ENCODE assay signal across 9 cellular contexts in genomic region chr19:55305491-55305890, GRCh38. TPM values are rescaled to one million over a fixed set of nuclear protein-coding genes. Genes with fewer than 3 reads are reported as not detected.
DNase-seq lines count a peak whose midpoint lies in the region; ATAC-seq, FAIRE-seq and TF ChIP-seq lines count a peak whose summit lies in the region.
"Had no signal": no experiment of that assay in that cellular context is flagged by ENCODE, and none has a peak within 500 bp of the region (broad histone marks: within the 10 kb centered on the region; RNA-seq: fewer than 3 reads in every experiment).

No MANE protein-coding gene starts in this region.

- no peaks in the 10 kb centered on the region for H3K9me3 Mint-ChIP-seq in activated T-helper 2 cell treated with anti-CD3 and anti-CD28 coated beads, Interferon-gamma antibody, Interleukin-2, Interleukin-4, amounts not matched to agents 10 μg/mL and 5 μg/mL and 100 μg/mL, durations not matched to agents 14 hours and 24 hours and 36 hours
- H3K9me3 Mint-ChIP-seq: mesothelial cell of epicardium had no signal

- H3K4me1 ChIP-seq in heart left ventricle (peaks cover 0 to 10% (median 4%) of the 10 kb centered on the region in 12 donors), right atrium auricular region (peaks cover 0 to 10% of the 10 kb centered on the region in 2 donors), Panc1 (ENCODE audit: control insufficient read depth, insufficient read depth, low read length) (peaks cover 8% of the 10 kb centered on the region), left lung (peaks cover 0 to 10% of the 10 kb centered on the region in 2 donors)

- H3K9me3 ChIP-seq in heart left ventricle (no peaks in the 10 kb centered on the region), right atrium auricular region (no peaks in the 10 kb centered on the region), Panc1 (ENCODE audit: control insufficient read depth, insufficient read depth, low read depth, low read length) (no peaks in the 10 kb centered on the region), left lung (no peaks in the 10 kb centered on the region)

- no peak for FAIRE-seq in urothelium cell line (lab: Jason Lieb, UNC)

- 81 to 85% (median 82%) methylated on average over 9 of the region's 9 CpGs for WGBS in heart left ventricle, 4 donors

- DNase-seq in heart left ventricle = peak in 1 of 5 donors; percentile 46
- DNase-seq in right atrium auricular region (ENCODE audit: low spot score) = no peak
- no peak for DNase-seq in Panc1 (ENCODE audit: low read depth, low spot score)
- peak; percentile 22 for DNase-seq in activated T-helper 2 cell treated with anti-CD3 and anti-CD28 coated beads, Interferon-gamma antibody, Interleukin-2, Interleukin-4, amounts not matched to agents 10 μg/mL and 5 μg/mL and 100 μg/mL, durations not matched to agents 14 hours and 24 hours and 36 hours (ENCODE audit: low spot score)
- DNase-seq in left lung = no peak
- DNase-seq in urothelium cell line (ENCODE audit: low spot score) = peak; percentile 48
- DNase-seq in NCI-H2081 (lab: John Stamatoyannopoulos, UW) = no peak

- in situ Hi-C loops in Panc1 (cut with HindIII; ENCODE audit: low pct_unique_long_range_greater_than_20kb, low sequenced_read_pairs) = no loop called here

- POLR2A ChIA-PET in Panc1 (lab: Charles Lee) = no interaction called here

- H3K27ac Mint-ChIP-seq in activated T-helper 2 cell treated with anti-CD3 and anti-CD28 coated beads, Interferon-gamma antibody, Interleukin-2, Interleukin-4, amounts not matched to agents 10 μg/mL and 5 μg/mL and 100 μg/mL, durations not matched to agents 14 hours and 24 hours and 36 hours = no peak overlapping the region
- H3K27ac Mint-ChIP-seq: mesothelial cell of epicardium had no signal

- H3K36me3 ChIP-seq in heart left ventricle (peaks cover 0 to 44% (median 0%) of the 10 kb centered on the region in 9 donors), right atrium auricular region (peaks cover 32% of the 10 kb centered on the region), Panc1 (ENCODE audit: control insufficient read depth, insufficient read depth, low read length) (no peaks in the 10 kb centered on the region), left lung (no peaks in the 10 kb centered on the region)

- no peak for TF ChIP-seq POLR2A in heart left ventricle (IDR thresholded peaks at IDR 0.05)

- H3K4me1 Mint-ChIP-seq in activated T-helper 2 cell treated with anti-CD3 and anti-CD28 coated beads, Interferon-gamma antibody, Interleukin-2, Interleukin-4, amounts not matched to agents 10 μg/mL and 5 μg/mL and 100 μg/mL, durations not matched to agents 14 hours and 24 hours and 36 hours (ENCODE audit: low read depth) = peaks cover 4% of the 10 kb centered on the region

- H3K27me3 ChIP-seq in heart left ventricle = no peaks in the 10 kb centered on the region
- H3K27me3 ChIP-seq in right atrium auricular region = no peaks in the 10 kb centered on the region
- H3K27me3 ChIP-seq in Panc1 (ENCODE audit: control insufficient read depth, insufficient read depth, low read length) = no peaks in the 10 kb centered on the region
- no peaks in the 10 kb centered on the region for H3K27me3 ChIP-seq in left lung

- no peak overlapping the region for H3K4me3 Mint-ChIP-seq in activated T-helper 2 cell treated with anti-CD3 and anti-CD28 coated beads, Interferon-gamma antibody, Interleukin-2, Interleukin-4, amounts not matched to agents 10 μg/mL and 5 μg/mL and 100 μg/mL, durations not matched to agents 14 hours and 24 hours and 36 hours (ENCODE audit: low read depth)
- H3K4me3 Mint-ChIP-seq: mesothelial cell of epicardium had no signal

- intact Hi-C loops in heart left ventricle (cut with DNase I) = loop anchor here in 4 of 10 donors (10.0 kb wide), 3 partner anchors 69 to 109 kb away; partner anchors contain the start of genes IL11 (in 2 of the 4), TMEM190 (in 2 of the 4), RPL28 (in 1 of the 4) and TMEM238 (in 1 of the 4)
- intact Hi-C loops in Panc1 (cut with micrococcal nuclease; ENCODE audit: unreplicated experiment) = no loop called here
- intact Hi-C loops in activated T-helper 2 cell treated with anti-CD3 and anti-CD28 coated beads, Interferon-gamma antibody, Interleukin-2, Interleukin-4, amounts not matched to agents 10 μg/mL and 5 μg/mL and 100 μg/mL, durations not matched to agents 14 hours and 24 hours and 36 hours (cut with micrococcal nuclease) = no loop called here
- intact Hi-C loops in left lung (cut with DNase I) = loop anchor here in 1 of 2 donors (10.0 kb wide), 1 partner anchor 79 kb away; the partner anchor contains the start of genes RPL28 and TMEM238

- ATAC-seq in heart left ventricle (peak in 3 of 4 donors; percentile 57 to 68 (median 66)), Panc1 (peak; percentile 78), left lung (peak; percentile 62), GM18861 (IDR thresholded peaks at IDR 0.05; ENCODE audit: unreplicated experiment) (no peak)

- H3K27ac ChIP-seq in heart left ventricle = no peak overlapping the region
- H3K27ac ChIP-seq in right atrium auricular region = no peak overlapping the region
- no peak overlapping the region for H3K27ac ChIP-seq in Panc1 (ENCODE audit: low read length)
- H3K27ac ChIP-seq in left lung = no peak overlapping the region

- no peak overlapping the region for H3K4me3 ChIP-seq in heart left ventricle
- no peak overlapping the region for H3K4me3 ChIP-seq in right atrium auricular region
- H3K4me3 ChIP-seq in Panc1 (ENCODE audit: low read depth in 2 of 2, low read length in 2 of 2) = no peak overlapping the region
- no peak overlapping the region for H3K4me3 ChIP-seq in left lung

- no TSS peak for BruUV-seq in Panc1 (replicated peaks; lab: Mats Ljungman, UMichigan)

- H3K27me3 Mint-ChIP-seq in activated T-helper 2 cell treated with anti-CD3 and anti-CD28 coated beads, Interferon-gamma antibody, Interleukin-2, Interleukin-4, amounts not matched to agents 10 μg/mL and 5 μg/mL and 100 μg/mL, durations not matched to agents 14 hours and 24 hours and 36 hours (ENCODE audit: low read depth) = no peaks in the 10 kb centered on the region

- CTCF ChIA-PET in Panc1 (lab: Charles Lee) = no interaction called here

- TF ChIP-seq CTCF in heart left ventricle (IDR thresholded peaks at IDR 0.05) (no peak), right atrium auricular region (IDR thresholded peaks at IDR 0.05) (no peak), Panc1 (IDR thresholded peaks at IDR 0.05) (no peak), left lung (IDR thresholded peaks at IDR 0.05) (no peak)

- H3K36me3 Mint-ChIP-seq in activated T-helper 2 cell treated with anti-CD3 and anti-CD28 coated beads, Interferon-gamma antibody, Interleukin-2, Interleukin-4, amounts not matched to agents 10 μg/mL and 5 μg/mL and 100 μg/mL, durations not matched to agents 14 hours and 24 hours and 36 hours (ENCODE audit: low read depth) = peaks cover 3% of the 10 kb centered on the region

RNA-seq across cellular contexts. Expression of gene TMEM150B, which starts 19.6 kb away (rescaled TPM):
- total RNA-seq in heart left ventricle (10 to 100 TPM in 1 of 9 donors, 1 to 10 TPM in 4, under 1 TPM in 3, not detected in 1; 0.43 to 14.1 (median 1.2) TPM), right atrium auricular region (1 to 10 TPM in 1 of 2 donors, not detected in 1; 3.3 TPM), Panc1 (2021; ENCODE audit: unreplicated experiment) (not detected), left lung (10 to 100 TPM; 13.3 to 29.5 TPM)
- under 1 TPM; 0.72 to 0.79 TPM for polyA plus RNA-seq in heart left ventricle
- 0.28 TPM for polyA plus RNA-seq in Panc1 (2012; ENCODE audit: insufficient read length)
- total RNA-seq in activated T-helper 2 cell treated with anti-CD3 and anti-CD28 coated beads, Interferon-gamma antibody, Interleukin-2, Interleukin-4, amounts not matched to agents 10 μg/mL and 5 μg/mL and 100 μg/mL, durations not matched to agents 14 hours and 24 hours and 36 hours = 0.41 and 0.46 TPM in 2 replicates
- total RNA-seq: mesothelial cell of epicardium had no signal

RNA-seq across cellular contexts. Expression of gene BRSK1, which starts 21.7 kb away (rescaled TPM):
- total RNA-seq in heart left ventricle (1 to 10 TPM; 2.0 to 7.4 (median 3.6) TPM), right atrium auricular region (10 to 100 TPM in 1 of 2 donors, 1 to 10 TPM in 1; 5.6 to 15.6 TPM), Panc1 (2021; ENCODE audit: unreplicated experiment) (7.9 TPM), left lung (1 to 10 TPM; 2.2 to 3.3 TPM)
- polyA plus RNA-seq in heart left ventricle = 1 to 10 TPM; 1.6 to 1.8 TPM
- polyA plus RNA-seq in Panc1 (2012; ENCODE audit: insufficient read length) = 17.0 TPM
- total RNA-seq in activated T-helper 2 cell treated with anti-CD3 and anti-CD28 coated beads, Interferon-gamma antibody, Interleukin-2, Interleukin-4, amounts not matched to agents 10 μg/mL and 5 μg/mL and 100 μg/mL, durations not matched to agents 14 hours and 24 hours and 36 hours = 5.8 and 6.0 TPM in 2 replicates

RNA-seq across cellular contexts. Expression of gene HSPBP1, which starts 25.6 kb away (rescaled TPM):
- total RNA-seq in heart left ventricle (10 to 100 TPM; 25.7 to 42.0 (median 30.6) TPM), right atrium auricular region (10 to 100 TPM; 29.6 to 35.8 TPM), Panc1 (2021; ENCODE audit: unreplicated experiment) (84.2 TPM), left lung (10 to 100 TPM; 23.8 to 31.0 TPM)
- 10 to 100 TPM; 56.4 to 76.0 TPM for polyA plus RNA-seq in heart left ventricle
- 155 TPM for polyA plus RNA-seq in Panc1 (2012; ENCODE audit: insufficient read length)
- 59.0 and 59.3 TPM in 2 replicates for total RNA-seq in activated T-helper 2 cell treated with anti-CD3 and anti-CD28 coated beads, Interferon-gamma antibody, Interleukin-2, Interleukin-4, amounts not matched to agents 10 μg/mL and 5 μg/mL and 100 μg/mL, durations not matched to agents 14 hours and 24 hours and 36 hours

RNA-seq across cellular contexts. Expression of gene KMT5C, which starts 34.2 kb away (rescaled TPM):
- total RNA-seq in heart left ventricle (10 to 100 TPM in 1 of 9 donors, 1 to 10 TPM in 8; 3.6 to 10.8 (median 7.2) TPM), right atrium auricular region (1 to 10 TPM; 2.4 to 3.3 TPM), Panc1 (2021; ENCODE audit: unreplicated experiment) (30.6 TPM), left lung (10 to 100 TPM; 12.9 to 15.5 TPM)
- polyA plus RNA-seq in heart left ventricle = 1 to 10 TPM; 3.3 to 6.2 TPM
- polyA plus RNA-seq in Panc1 (2012; ENCODE audit: insufficient read length) = 27.7 TPM
- 34.3 and 35.3 TPM in 2 replicates for total RNA-seq in activated T-helper 2 cell treated with anti-CD3 and anti-CD28 coated beads, Interferon-gamma antibody, Interleukin-2, Interleukin-4, amounts not matched to agents 10 μg/mL and 5 μg/mL and 100 μg/mL, durations not matched to agents 14 hours and 24 hours and 36 hours

RNA-seq across cellular contexts. Expression of gene PPP6R1, which starts 46.7 kb away (rescaled TPM):
- total RNA-seq in heart left ventricle (10 to 100 TPM; 28.6 to 59.9 (median 41.1) TPM), right atrium auricular region (10 to 100 TPM; 28.7 to 35.5 TPM), Panc1 (2021; ENCODE audit: unreplicated experiment) (172 TPM), left lung (10 to 100 TPM; 56.0 to 81.8 TPM)
- polyA plus RNA-seq in heart left ventricle = 10 to 100 TPM; 34.7 to 60.4 TPM
- polyA plus RNA-seq in Panc1 (2012; ENCODE audit: insufficient read length) = 174 TPM
- total RNA-seq in activated T-helper 2 cell treated with anti-CD3 and anti-CD28 coated beads, Interferon-gamma antibody, Interleukin-2, Interleukin-4, amounts not matched to agents 10 μg/mL and 5 μg/mL and 100 μg/mL, durations not matched to agents 14 hours and 24 hours and 36 hours = 180 and 183 TPM in 2 replicates

Comparison
In these comparisons a context has a peak if more than half of its experiments do, and no peak if none do; other contexts are left out.
1. DNase-seq: peak in activated T-helper 2 cell treated with anti-CD3 and anti-CD28 coated beads, Interferon-gamma antibody, Interleukin-2, Interleukin-4, amounts not matched to agents 10 μg/mL and 5 μg/mL and 100 μg/mL, durations not matched to agents 14 hours and 24 hours and 36 hours (single experiment) and urothelium cell line (single experiment); none in right atrium auricular region (single experiment), Panc1 (single experiment), left lung (0 of 2) and NCI-H2081 (0 of 2).